29 cellular contexts compared by ENCODE assay signal in genomic region chr15:69924531-69924930, GRCh38.
"Had no signal": no experiment of that assay in that cellular context is flagged by ENCODE, and none has a peak within 500 bp of the region (broad histone marks: within the 10 kb centered on the region; RNA-seq: fewer than 3 reads in every experiment).

No MANE protein-coding gene starts in this region.

- H3K4me1 Mint-ChIP-seq: natural killer cell; stimulated activated naive CD8-positive, alpha-beta T cell treated with anti-CD3 and anti-CD28 coated beads, Interleukin-15, amount 100 ng/mL, for 72 hours had no signal

- H3K4me3 Mint-ChIP-seq: natural killer cell; nephron; neural progenitor cell; stimulated activated effector memory CD8-positive, alpha-beta T cell treated with anti-CD3 and anti-CD28 coated beads, Interleukin-12 subunit alpha, Interleukin-12 subunit beta, amount 100 ng/mL, for 72 hours; stimulated activated naive CD8-positive, alpha-beta T cell treated with anti-CD3 and anti-CD28 coated beads, Interleukin-15, amount 100 ng/mL, for 72 hours; type B pancreatic cell had no signal

- H3K27me3 Mint-ChIP-seq: stimulated activated naive CD8-positive, alpha-beta T cell treated with anti-CD3 and anti-CD28 coated beads, Interleukin-15, amount 100 ng/mL, for 72 hours had no signal

- H3K36me3 Mint-ChIP-seq: stimulated activated effector memory CD8-positive, alpha-beta T cell treated with anti-CD3 and anti-CD28 coated beads, Interleukin-12 subunit alpha, Interleukin-12 subunit beta, amount 100 ng/mL, for 72 hours had no signal

- H3K4me1 ChIP-seq: parathyroid adenoma, psoas muscle, right lobe of liver, sigmoid colon, suprapubic skin, testis, tibial artery, transverse colon, upper lobe of right lung, uterus had no signal

- H3K79me2 ChIP-seq: parathyroid adenoma had no signal

- H3K27ac ChIP-seq: neural progenitor cell, ovary, parathyroid adenoma, psoas muscle, right lobe of liver, sigmoid colon, suprapubic skin, testis, tibial artery, transverse colon, upper lobe of right lung, uterus had no signal

- ATAC-seq: natural killer cell; psoas muscle; right cardiac atrium; right lobe of liver; stimulated activated effector memory CD8-positive, alpha-beta T cell treated with anti-CD3 and anti-CD28 coated beads, Interleukin-12 subunit alpha, Interleukin-12 subunit beta, amount 100 ng/mL, for 72 hours; stimulated activated naive CD8-positive, alpha-beta T cell treated with anti-CD3 and anti-CD28 coated beads, Interleukin-15, amount 100 ng/mL, for 72 hours; stimulated activated naive CD8-positive, alpha-beta T cell treated with anti-CD3 and anti-CD28 coated beads, Interleukin-15, Interleukin-2, amounts not matched to agents 100 U/mL and 50 U/mL, for 24 hours; upper lobe of right lung had no signal

- H3K4me3 ChIP-seq: neural progenitor cell, ovary, psoas muscle, right lobe of liver, sigmoid colon, suprapubic skin, testis, tibial artery, transverse colon, upper lobe of right lung, uterus had no signal

- FAIRE-seq: small intestine had no signal

- H3K27ac Mint-ChIP-seq: natural killer cell; nephron; neural progenitor cell; progenitor cell of endocrine pancreas; stimulated activated effector memory CD8-positive, alpha-beta T cell treated with anti-CD3 and anti-CD28 coated beads, Interleukin-12 subunit alpha, Interleukin-12 subunit beta, amount 100 ng/mL, for 72 hours; stimulated activated naive CD8-positive, alpha-beta T cell treated with anti-CD3 and anti-CD28 coated beads, Interleukin-15, amount 100 ng/mL, for 72 hours; type B pancreatic cell had no signal

- H3K36me3 ChIP-seq: ovary, right lobe of liver, sigmoid colon, suprapubic skin, transverse colon, upper lobe of right lung, uterus had no signal

- H3K4me2 ChIP-seq: neural progenitor cell had no signal

- H2AFZ ChIP-seq: neural progenitor cell, parathyroid adenoma had no signal

- H3K9ac ChIP-seq: neural progenitor cell, parathyroid adenoma had no signal

- H3K27me3 ChIP-seq: neural progenitor cell, ovary, right lobe of liver, sigmoid colon, suprapubic skin, testis, tibial artery, transverse colon, upper lobe of right lung, uterus had no signal

- DNase-seq: natural killer cell; occipital lobe; ovary; posterior cingulate gyrus; psoas muscle; right cardiac atrium; right lobe of liver; sigmoid colon; small intestine; stimulated activated CD4-positive, alpha-beta T cell treated with anti-CD3 and anti-CD28 coated beads, Interleukin-15, amount 100 ng/mL, for 24 hours; stimulated activated CD4-positive, alpha-beta T cell treated with anti-CD3 and anti-CD28 coated beads, Interleukin-2, amount 100 ng/mL, for 24 hours; stimulated activated CD4-positive, alpha-beta T cell treated with anti-CD3 and anti-CD28 coated beads, Interleukin-2, amount 100 ng/mL, for 48 hours; stimulated activated CD4-positive, alpha-beta T cell treated with anti-CD3 and anti-CD28 coated beads, Interleukin-4, amount 100 ng/mL, for 24 hours; stimulated activated naive CD4-positive, alpha-beta T cell; stimulated activated naive CD8-positive, alpha-beta T cell treated with anti-CD3 and anti-CD28 coated beads, Interleukin-15, amount 100 ng/mL, for 72 hours; stimulated activated naive CD8-positive, alpha-beta T cell treated with anti-CD3 and anti-CD28 coated beads, Interleukin-15, Interleukin-2, amounts not matched to agents 100 U/mL and 50 U/mL, for 24 hours; substantia nigra; testis; transverse colon; upper lobe of right lung; uterus had no signal

- H3K9me3 ChIP-seq: testis, uterus had no signal
